8 cellular contexts compared by ENCODE assay signal in genomic region chr10:50990568-50991495, GRCh38.
DNase-seq lines count a peak whose midpoint lies in the region; ATAC-seq lines count a peak whose summit lies in the region.

No MANE protein-coding gene starts in this region.

- H3K4me3 ChIP-seq in HUES48 (ENCODE audit: low read depth, low read length) (peak overlapping the region; percentile 69), right cardiac atrium (ENCODE audit: low read length) (peak overlapping the region; percentile 78)

- H3K27me3 ChIP-seq in HUES48 (ENCODE audit: control insufficient read depth, insufficient read depth, low read length) (peaks cover 54% of the 10 kb centered on the region), right cardiac atrium (ENCODE audit: control insufficient read depth, insufficient read depth) (no peaks in the 10 kb centered on the region)

- H3K9ac ChIP-seq in HUES48 (ENCODE audit: low read depth, low read length) = no peak overlapping the region

- ATAC-seq in activated naive CD8-positive, alpha-beta T cell treated with anti-CD3 and anti-CD28 coated beads, Interleukin-2, amount 10 ng/mL, durations not matched to agents 7 days and 5 days (ENCODE audit: low read depth) = no peak
- peak; percentile 35 to 53 for ATAC-seq in right cardiac atrium
- ATAC-seq in GM18498 (IDR thresholded peaks at IDR 0.05; ENCODE audit: unreplicated experiment) = no peak

- H3K27ac ChIP-seq in HUES48 (ENCODE audit: low read depth, low read length) = no peak overlapping the region
- H3K27ac ChIP-seq in right cardiac atrium (ENCODE audit: low read length) = peak overlapping the region; percentile 88

- peaks cover 21% of the 10 kb centered on the region for H3K4me1 ChIP-seq in HUES48 (ENCODE audit: control insufficient read depth, insufficient read depth, low read length)
- no peaks in the 10 kb centered on the region for H3K4me1 ChIP-seq in right cardiac atrium (ENCODE audit: control insufficient read depth, insufficient read depth, low read length)

- no peaks in the 10 kb centered on the region for H3K9me3 Mint-ChIP-seq in activated naive CD8-positive, alpha-beta T cell treated with anti-CD3 and anti-CD28 coated beads, Interleukin-2, amount 10 ng/mL, durations not matched to agents 7 days and 5 days

- in situ Hi-C loops in ACHN (cut with HindIII; ENCODE audit: low pct_ligation_motif_present, low pct_unique_long_range_greater_than_20kb, low sequenced_read_pairs) = no loop called here

- no peaks in the 10 kb centered on the region for H3K9me3 ChIP-seq in HUES48 (ENCODE audit: control insufficient read depth, insufficient read depth, low read length)
- H3K9me3 ChIP-seq in right cardiac atrium (ENCODE audit: control insufficient read depth, low read length) = no peaks in the 10 kb centered on the region

- POLR2A ChIA-PET in activated naive CD8-positive, alpha-beta T cell treated with anti-CD3 and anti-CD28 coated beads, Interleukin-2, amount 10 ng/mL, durations not matched to agents 7 days and 5 days (lab: Charles Lee) = no interaction called here

- H3K4me3 Mint-ChIP-seq in activated naive CD8-positive, alpha-beta T cell treated with anti-CD3 and anti-CD28 coated beads, Interleukin-2, amount 10 ng/mL, durations not matched to agents 7 days and 5 days = peak overlapping the region; percentile 70

- peak; percentile 48 for DNase-seq in AG08395 (ENCODE audit: low spot score)
- DNase-seq in activated naive CD8-positive, alpha-beta T cell treated with anti-CD3 and anti-CD28 coated beads, Interleukin-2, amount 10 ng/mL, durations not matched to agents 7 days and 5 days = no peak
- peak; percentile 58 to 84 (median 82) for DNase-seq in right cardiac atrium
- DNase-seq in retina = peak; percentile 87
- DNase-seq in DMS153 (lab: John Stamatoyannopoulos, UW) = no peak
- DNase-seq in ACHN = no peak

- H3K27me3 Mint-ChIP-seq in activated naive CD8-positive, alpha-beta T cell treated with anti-CD3 and anti-CD28 coated beads, Interleukin-2, amount 10 ng/mL, durations not matched to agents 7 days and 5 days = peaks cover 56% of the 10 kb centered on the region

- no peak overlapping the region for H3K27ac Mint-ChIP-seq in activated naive CD8-positive, alpha-beta T cell treated with anti-CD3 and anti-CD28 coated beads, Interleukin-2, amount 10 ng/mL, durations not matched to agents 7 days and 5 days

- no peaks in the 10 kb centered on the region for H3K36me3 Mint-ChIP-seq in activated naive CD8-positive, alpha-beta T cell treated with anti-CD3 and anti-CD28 coated beads, Interleukin-2, amount 10 ng/mL, durations not matched to agents 7 days and 5 days

- intact Hi-C loops in right cardiac atrium (cut with DNase I) = no loop called here

- peaks cover 4% of the 10 kb centered on the region for H3K4me1 Mint-ChIP-seq in activated naive CD8-positive, alpha-beta T cell treated with anti-CD3 and anti-CD28 coated beads, Interleukin-2, amount 10 ng/mL, durations not matched to agents 7 days and 5 days

- WGBS in right cardiac atrium = 1% methylated on average over 49 of the region's 49 CpGs

- no peaks in the 10 kb centered on the region for H3K36me3 ChIP-seq in HUES48 (ENCODE audit: control insufficient read depth, insufficient read depth, low read length)

Comparison
In these comparisons a context has a peak if more than half of its experiments do, and no peak if none do; other contexts are left out.
1. DNase-seq: peak in AG08395 (single experiment), right cardiac atrium (3 of 3) and retina (single experiment); none in activated naive CD8-positive, alpha-beta T cell treated with anti-CD3 and anti-CD28 coated beads, Interleukin-2, amount 10 ng/mL, durations not matched to agents 7 days and 5 days (single experiment), DMS153 (single experiment) and ACHN (single experiment).
2. ATAC-seq: peak in right cardiac atrium (2 of 2); none in activated naive CD8-positive, alpha-beta T cell treated with anti-CD3 and anti-CD28 coated beads, Interleukin-2, amount 10 ng/mL, durations not matched to agents 7 days and 5 days (single experiment) and GM18498 (single experiment).